ENCODE assay signal across 34 cellular contexts in the genomic region with DNA sequence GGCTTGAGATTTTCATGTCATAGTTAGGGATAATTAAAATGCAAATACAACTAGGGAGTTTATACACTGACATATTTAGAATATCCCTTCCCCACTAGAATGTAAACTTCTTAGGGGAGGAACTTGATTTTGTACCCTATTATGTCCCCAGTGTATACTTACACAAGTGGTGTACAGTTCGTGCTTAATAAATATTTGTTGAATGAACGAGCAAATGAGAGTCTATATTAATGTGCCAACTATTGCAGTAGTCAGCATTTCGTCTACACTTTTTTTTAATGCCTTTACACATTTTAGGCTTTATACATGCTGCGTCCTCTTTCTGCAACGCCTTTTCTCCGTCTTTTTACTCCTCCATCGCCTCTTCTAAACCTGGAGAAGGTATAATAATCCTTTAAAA.
"Had no signal": no experiment of that assay in that cellular context is flagged by ENCODE, and none has a peak within 500 bp of the region (broad histone marks: within the 10 kb centered on the region; RNA-seq: fewer than 3 reads in every experiment).

No MANE protein-coding gene starts in this region.

- H3K9me3 Mint-ChIP-seq: activated CD4-positive, alpha-beta memory T cell treated with anti-CD3 and anti-CD28 coated beads for 36 hours; activated CD4-positive, alpha-beta T cell treated with anti-CD3 and anti-CD28 coated beads, Interleukin-2, amount 10 ng/mL, durations not matched to agents 24 days and 14 days; activated naive CD4-positive, alpha-beta T cell treated with anti-CD3 and anti-CD28 coated beads for 36 hours; activated naive CD4-positive, alpha-beta T cell treated with anti-CD3 and anti-CD28 coated beads, Interleukin-2, amount 50 U/mL, for 24 hours; activated naive CD8-positive, alpha-beta T cell treated with anti-CD3 and anti-CD28 coated beads for 36 hours; activated naive CD8-positive, alpha-beta T cell treated with anti-CD3 and anti-CD28 coated beads, Interleukin-2, amount 50 U/mL, for 24 hours; activated T-helper 1 cell treated with anti-CD3 and anti-CD28 coated beads, Interleukin-12 subunit alpha, Interleukin-12 subunit beta, Interleukin-2, Interleukin-4 antibody, amounts not matched to agents 30 ng/mL and 10 ng/mL and 1 ng/mL, durations not matched to agents 14 hours and 24 hours and 36 hours; activated T-helper 2 cell treated with anti-CD3 and anti-CD28 coated beads, Interferon-gamma antibody, Interleukin-2, Interleukin-4, amounts not matched to agents 10 μg/mL and 5 μg/mL and 100 μg/mL, durations not matched to agents 14 hours and 24 hours and 36 hours; effector memory CD8-positive, alpha-beta T cell; T-helper 2 cell treated with Interferon-gamma antibody and Interleukin-4, amounts not matched to agents 5 μg/mL and 100 μg/mL, for 36 hours had no signal

- H3K27me3 Mint-ChIP-seq: activated CD4-positive, alpha-beta memory T cell treated with anti-CD3 and anti-CD28 coated beads for 36 hours; activated CD4-positive, alpha-beta T cell treated with anti-CD3 and anti-CD28 coated beads for 36 hours; activated CD8-positive, alpha-beta memory T cell treated with anti-CD3 and anti-CD28 coated beads, Interleukin-2, amount 10 ng/mL, durations not matched to agents 7 days and 5 days; activated naive CD4-positive, alpha-beta T cell treated with anti-CD3 and anti-CD28 coated beads, Interleukin-2, amount 50 U/mL, for 24 hours; activated naive CD8-positive, alpha-beta T cell treated with anti-CD3 and anti-CD28 coated beads for 36 hours; activated naive CD8-positive, alpha-beta T cell treated with anti-CD3 and anti-CD28 coated beads, Interleukin-2, amount 50 U/mL, for 24 hours had no signal

- H3K27ac Mint-ChIP-seq: activated CD4-positive, alpha-beta memory T cell treated with anti-CD3 and anti-CD28 coated beads for 36 hours; activated CD4-positive, alpha-beta T cell treated with anti-CD3 and anti-CD28 coated beads for 36 hours; activated CD4-positive, alpha-beta T cell treated with anti-CD3 and anti-CD28 coated beads, Interleukin-2, amount 10 ng/mL, durations not matched to agents 24 days and 14 days; activated CD8-positive, alpha-beta memory T cell treated with anti-CD3 and anti-CD28 coated beads, Interleukin-2, amount 10 ng/mL, durations not matched to agents 7 days and 5 days; activated CD8-positive, alpha-beta T cell treated with anti-CD3 and anti-CD28 coated beads, Interleukin-2, amount 10 ng/mL, durations not matched to agents 7 days and 5 days; activated naive CD4-positive, alpha-beta T cell treated with anti-CD3 and anti-CD28 coated beads for 36 hours; activated naive CD4-positive, alpha-beta T cell treated with anti-CD3 and anti-CD28 coated beads, Interleukin-2, amount 50 U/mL, for 24 hours; activated naive CD8-positive, alpha-beta T cell treated with anti-CD3 and anti-CD28 coated beads for 36 hours; activated naive CD8-positive, alpha-beta T cell treated with anti-CD3 and anti-CD28 coated beads, Interleukin-2, amount 50 U/mL, for 24 hours; activated T-helper 1 cell treated with anti-CD3 and anti-CD28 coated beads, Interleukin-12 subunit alpha, Interleukin-12 subunit beta, Interleukin-2, Interleukin-4 antibody, amounts not matched to agents 30 ng/mL and 10 ng/mL and 1 ng/mL, durations not matched to agents 14 hours and 24 hours and 36 hours; activated T-helper 2 cell treated with anti-CD3 and anti-CD28 coated beads, Interferon-gamma antibody, Interleukin-2, Interleukin-4, amounts not matched to agents 10 μg/mL and 5 μg/mL and 100 μg/mL, durations not matched to agents 14 hours and 24 hours and 36 hours; effector memory CD8-positive, alpha-beta T cell; T-helper 17 cell; T-helper 2 cell treated with Interferon-gamma antibody and Interleukin-4, amounts not matched to agents 5 μg/mL and 100 μg/mL, for 36 hours had no signal

- ATAC-seq: activated CD4-positive, alpha-beta T cell treated with anti-CD3 and anti-CD28 coated beads for 36 hours; activated CD8-positive, alpha-beta memory T cell treated with anti-CD3 and anti-CD28 coated beads, Interleukin-2, amount 10 ng/mL, durations not matched to agents 7 days and 5 days; activated CD8-positive, alpha-beta T cell treated with anti-CD3 and anti-CD28 coated beads, Interleukin-2, amount 10 ng/mL, durations not matched to agents 7 days and 5 days; activated naive CD8-positive, alpha-beta T cell treated with anti-CD3 and anti-CD28 coated beads, Interleukin-2, amount 50 U/mL, for 24 hours; body of pancreas; effector memory CD8-positive, alpha-beta T cell; foreskin keratinocyte; gastrocnemius medialis; heart right ventricle; T-helper 17 cell had no signal

- H3K27ac ChIP-seq: adrenal gland, body of pancreas, esophagus muscularis mucosa, foreskin keratinocyte, gastrocnemius medialis had no signal

- H3K4me3 Mint-ChIP-seq: activated CD4-positive, alpha-beta memory T cell treated with anti-CD3 and anti-CD28 coated beads for 36 hours; activated CD4-positive, alpha-beta T cell treated with anti-CD3 and anti-CD28 coated beads for 36 hours; activated CD4-positive, alpha-beta T cell treated with anti-CD3 and anti-CD28 coated beads, Interleukin-2, amount 10 ng/mL, durations not matched to agents 24 days and 14 days; activated CD8-positive, alpha-beta memory T cell treated with anti-CD3 and anti-CD28 coated beads, Interleukin-2, amount 10 ng/mL, durations not matched to agents 7 days and 5 days; activated CD8-positive, alpha-beta T cell treated with anti-CD3 and anti-CD28 coated beads, Interleukin-2, amount 10 ng/mL, durations not matched to agents 7 days and 5 days; activated naive CD4-positive, alpha-beta T cell treated with anti-CD3 and anti-CD28 coated beads for 36 hours; activated naive CD4-positive, alpha-beta T cell treated with anti-CD3 and anti-CD28 coated beads, Interleukin-2, amount 50 U/mL, for 24 hours; activated naive CD8-positive, alpha-beta T cell treated with anti-CD3 and anti-CD28 coated beads for 36 hours; activated naive CD8-positive, alpha-beta T cell treated with anti-CD3 and anti-CD28 coated beads, Interleukin-2, amount 50 U/mL, for 24 hours; activated T-helper 1 cell treated with anti-CD3 and anti-CD28 coated beads, Interleukin-12 subunit alpha, Interleukin-12 subunit beta, Interleukin-2, Interleukin-4 antibody, amounts not matched to agents 30 ng/mL and 10 ng/mL and 1 ng/mL, durations not matched to agents 14 hours and 24 hours and 36 hours; effector memory CD8-positive, alpha-beta T cell; T-helper 17 cell; T-helper 2 cell treated with Interferon-gamma antibody and Interleukin-4, amounts not matched to agents 5 μg/mL and 100 μg/mL, for 36 hours had no signal

- H3K27me3 ChIP-seq: adrenal gland, body of pancreas, esophagus muscularis mucosa, foreskin keratinocyte, gastrocnemius medialis, heart right ventricle had no signal

- FAIRE-seq: colon had no signal

- H3K9me3 ChIP-seq: adrenal gland, body of pancreas, esophagus muscularis mucosa, gastrocnemius medialis, heart right ventricle had no signal

- H3K4me1 ChIP-seq: body of pancreas, foreskin keratinocyte, gastrocnemius medialis had no signal

- H3K4me3 ChIP-seq: adrenal gland, body of pancreas, esophagus muscularis mucosa, gastrocnemius medialis, heart right ventricle had no signal

- H3K36me3 ChIP-seq: adrenal gland, esophagus muscularis mucosa, gastrocnemius medialis, heart right ventricle had no signal

- H3K4me1 Mint-ChIP-seq: activated CD4-positive, alpha-beta T cell treated with anti-CD3 and anti-CD28 coated beads for 36 hours; activated CD4-positive, alpha-beta T cell treated with anti-CD3 and anti-CD28 coated beads, Interleukin-2, amount 10 ng/mL, durations not matched to agents 24 days and 14 days; activated CD8-positive, alpha-beta memory T cell treated with anti-CD3 and anti-CD28 coated beads, Interleukin-2, amount 10 ng/mL, durations not matched to agents 7 days and 5 days; activated naive CD4-positive, alpha-beta T cell treated with anti-CD3 and anti-CD28 coated beads, Interleukin-2, amount 50 U/mL, for 24 hours; activated naive CD8-positive, alpha-beta T cell treated with anti-CD3 and anti-CD28 coated beads for 36 hours; activated naive CD8-positive, alpha-beta T cell treated with anti-CD3 and anti-CD28 coated beads, Interleukin-2, amount 50 U/mL, for 24 hours; T-helper 17 cell had no signal

- DNase-seq: activated CD4-positive, alpha-beta memory T cell treated with anti-CD3 and anti-CD28 coated beads for 36 hours; activated CD4-positive, alpha-beta T cell treated with anti-CD3 and anti-CD28 coated beads for 36 hours; activated CD4-positive, alpha-beta T cell treated with anti-CD3 and anti-CD28 coated beads, Interleukin-2, amount 10 ng/mL, durations not matched to agents 24 days and 14 days; activated CD8-positive, alpha-beta memory T cell treated with anti-CD3 and anti-CD28 coated beads, Interleukin-2, amount 10 ng/mL, durations not matched to agents 7 days and 5 days; activated CD8-positive, alpha-beta memory T cell treated with anti-CD3 and anti-CD28 coated beads, Interleukin-2, amount 50 U/mL, for 4 hours; activated CD8-positive, alpha-beta T cell treated with anti-CD3 and anti-CD28 coated beads, Interleukin-2, amount 10 ng/mL, durations not matched to agents 7 days and 5 days; activated effector memory CD4-positive, alpha-beta T cell treated with anti-CD3 and anti-CD28 coated beads, Interleukin-2, amount 50 U/mL, for 16 hours; activated naive CD4-positive, alpha-beta T cell treated with anti-CD3 and anti-CD28 coated beads for 36 hours; activated naive CD8-positive, alpha-beta T cell treated with anti-CD3 and anti-CD28 coated beads for 36 hours; activated naive CD8-positive, alpha-beta T cell treated with anti-CD3 and anti-CD28 coated beads, Interleukin-2, amount 50 U/mL, for 24 hours; activated T-cell treated with anti-CD3 and anti-CD28 coated beads, Interleukin-2, amount 50 U/mL, for 1 hour; activated T-cell treated with anti-CD3 and anti-CD28 coated beads, Interleukin-2, amount 50 U/mL, for 48 hours; adrenal gland; amygdala; aorta; body of pancreas; caudate nucleus; cortex of kidney; dermis blood vessel endothelial cell; effector CD4-positive, alpha-beta T cell; effector memory CD8-positive, alpha-beta T cell; erythroblast; foreskin keratinocyte; gastrocnemius medialis; heart right ventricle; T-helper 1 cell; T-helper 17 cell; T1000 had no signal

- H3K36me3 Mint-ChIP-seq: activated CD4-positive, alpha-beta memory T cell treated with anti-CD3 and anti-CD28 coated beads for 36 hours; activated CD8-positive, alpha-beta memory T cell treated with anti-CD3 and anti-CD28 coated beads, Interleukin-2, amount 10 ng/mL, durations not matched to agents 7 days and 5 days; activated naive CD4-positive, alpha-beta T cell treated with anti-CD3 and anti-CD28 coated beads, Interleukin-2, amount 50 U/mL, for 24 hours; activated naive CD8-positive, alpha-beta T cell treated with anti-CD3 and anti-CD28 coated beads for 36 hours had no signal
